In genomic region chr13:111177803-111178389, GRCh38 we compare ENCODE assay signal across 9 cellular contexts.
A peak's percentile ranks its signal among the peaks of the same experiment; 100 is the strongest.
DNase-seq lines count a peak whose midpoint lies in the region; ATAC-seq and TF ChIP-seq lines count a peak whose summit lies in the region.
"Had no signal": no experiment of that assay in that cellular context is flagged by ENCODE, and none has a peak within 500 bp of the region (broad histone marks: within the 10 kb centered on the region; RNA-seq: fewer than 3 reads in every experiment).

No MANE protein-coding gene starts in this region.

- 78 to 83% methylated on average over 6 of the region's 6 CpGs for WGBS in transverse colon (ENCODE audit: low coverage in 1 of 2), 2 donors

- no TSS peak for BruUV-seq in Caco-2 (replicated peaks; lab: Mats Ljungman, UMichigan)

- H3K4me1 ChIP-seq in mucosa of descending colon (ENCODE audit: low read depth) (peaks cover 26% of the 10 kb centered on the region), transverse colon (peaks cover 7 to 31% (median 15%) of the 10 kb centered on the region in 4 donors), Caco-2 (no peaks in the 10 kb centered on the region)

- CTCF ChIA-PET in Caco-2 (lab: Charles Lee), result interaction anchor here (0.5 kb wide), 1 partner anchor 250 kb away, joined by 4 read pairs; no protein-coding TSS in a partner anchor

- H3K4me1 Mint-ChIP-seq in activated CD4-positive, alpha-beta T cell treated with anti-CD3 and anti-CD28 coated beads, Interleukin-2, amount 10 ng/mL, durations not matched to agents 24 days and 14 days, result peaks cover 65% of the 10 kb centered on the region
- H3K4me1 Mint-ChIP-seq in dendritic cell treated with granulocyte-macrophage colony-stimulating factor and Interleukin-4, amounts not matched to agents 40 ng/mL and 50 ng/mL, for 4 days (ENCODE audit: low read depth), result peaks cover 51% of the 10 kb centered on the region
- peaks cover 7% of the 10 kb centered on the region for H3K4me1 Mint-ChIP-seq in Caco-2 (ENCODE audit: low read depth, unreplicated experiment)

- ATAC-seq in mucosa of descending colon (peak; percentile 44), HG03520 (IDR thresholded peaks at IDR 0.05; ENCODE audit: unreplicated experiment) (no peak)

- in situ Hi-C loops in transverse colon (cut with MboI; ENCODE audit: low pct_ligation_motif_present in 1 of 4, low pct_unique_long_range_greater_than_20kb in 1 of 4, low sequenced_read_pairs in 3 of 4), result no loop called here

- TF ChIP-seq EP300 in transverse colon (IDR thresholded peaks at IDR 0.05; ENCODE audit: low read depth), result no peak

- POLR2A ChIA-PET in Caco-2 (lab: Charles Lee), result no interaction called here

- H3K27ac ChIP-seq in transverse colon, result peak overlapping the region; percentile 51 to 71 (median 56)
- H3K27ac ChIP-seq: SJCRH30 had no signal

- H3K9me3 ChIP-seq in mucosa of descending colon (no peaks in the 10 kb centered on the region), transverse colon (no peaks in the 10 kb centered on the region), Caco-2 (no peaks in the 10 kb centered on the region)
- H3K9me3 ChIP-seq: SJCRH30 had no signal

- H3K36me3 Mint-ChIP-seq in activated CD4-positive, alpha-beta T cell treated with anti-CD3 and anti-CD28 coated beads, Interleukin-2, amount 10 ng/mL, durations not matched to agents 24 days and 14 days (ENCODE audit: low read depth), result peaks cover 67% of the 10 kb centered on the region
- peaks cover 73% of the 10 kb centered on the region for H3K36me3 Mint-ChIP-seq in dendritic cell treated with granulocyte-macrophage colony-stimulating factor and Interleukin-4, amounts not matched to agents 40 ng/mL and 50 ng/mL, for 4 days (ENCODE audit: low read depth)
- H3K36me3 Mint-ChIP-seq in Caco-2 (ENCODE audit: insufficient read depth, unreplicated experiment), result peaks cover 53% of the 10 kb centered on the region

- H3K4me3 Mint-ChIP-seq in activated CD4-positive, alpha-beta T cell treated with anti-CD3 and anti-CD28 coated beads, Interleukin-2, amount 10 ng/mL, durations not matched to agents 24 days and 14 days, result peak overlapping the region; percentile 52
- no peak overlapping the region for H3K4me3 Mint-ChIP-seq in dendritic cell treated with granulocyte-macrophage colony-stimulating factor and Interleukin-4, amounts not matched to agents 40 ng/mL and 50 ng/mL, for 4 days
- H3K4me3 Mint-ChIP-seq in Caco-2 (ENCODE audit: unreplicated experiment), result no peak overlapping the region

- peak overlapping the region; percentile 80 for H3K27ac Mint-ChIP-seq in activated CD4-positive, alpha-beta T cell treated with anti-CD3 and anti-CD28 coated beads, Interleukin-2, amount 10 ng/mL, durations not matched to agents 24 days and 14 days
- H3K27ac Mint-ChIP-seq in dendritic cell treated with granulocyte-macrophage colony-stimulating factor and Interleukin-4, amounts not matched to agents 40 ng/mL and 50 ng/mL, for 4 days, result peak overlapping the region; percentile 50
- H3K27ac Mint-ChIP-seq in Caco-2 (ENCODE audit: unreplicated experiment), result no peak overlapping the region

- peaks cover 11% of the 10 kb centered on the region for H3K9me3 Mint-ChIP-seq in activated CD4-positive, alpha-beta T cell treated with anti-CD3 and anti-CD28 coated beads, Interleukin-2, amount 10 ng/mL, durations not matched to agents 24 days and 14 days
- H3K9me3 Mint-ChIP-seq in dendritic cell treated with granulocyte-macrophage colony-stimulating factor and Interleukin-4, amounts not matched to agents 40 ng/mL and 50 ng/mL, for 4 days, result peaks cover 23% of the 10 kb centered on the region
- H3K9me3 Mint-ChIP-seq in Caco-2 (ENCODE audit: unreplicated experiment), result no peaks in the 10 kb centered on the region

- H3K27me3 Mint-ChIP-seq in activated CD4-positive, alpha-beta T cell treated with anti-CD3 and anti-CD28 coated beads, Interleukin-2, amount 10 ng/mL, durations not matched to agents 24 days and 14 days, result no peaks in the 10 kb centered on the region
- no peaks in the 10 kb centered on the region for H3K27me3 Mint-ChIP-seq in dendritic cell treated with granulocyte-macrophage colony-stimulating factor and Interleukin-4, amounts not matched to agents 40 ng/mL and 50 ng/mL, for 4 days
- H3K27me3 Mint-ChIP-seq in Caco-2 (ENCODE audit: insufficient read depth, unreplicated experiment), result no peaks in the 10 kb centered on the region

- TF ChIP-seq POLR2A in transverse colon (IDR thresholded peaks at IDR 0.05), result no peak

- H3K36me3 ChIP-seq in mucosa of descending colon (ENCODE audit: low read depth) (no peaks in the 10 kb centered on the region), transverse colon (no peaks in the 10 kb centered on the region), Caco-2 (ENCODE audit: control insufficient read depth, insufficient read depth, low read length) (peaks cover 2% of the 10 kb centered on the region; the same call in 1 of the 2 replicates)

- H3K27me3 ChIP-seq in transverse colon (no peaks in the 10 kb centered on the region), Caco-2 (replicated peaks; ENCODE audit: control insufficient read depth, insufficient read depth, low read length) (no peaks in the 10 kb centered on the region)
- H3K27me3 ChIP-seq: SJCRH30 had no signal

- no peak overlapping the region for H3K4me3 ChIP-seq in mucosa of descending colon
- no peak overlapping the region for H3K4me3 ChIP-seq in transverse colon
- no peak overlapping the region for H3K4me3 ChIP-seq in Caco-2 (ENCODE audit: low read depth, low read length)
- H3K4me3 ChIP-seq: SJCRH30 had no signal

- no peak for TF ChIP-seq CTCF in mucosa of descending colon (IDR thresholded peaks at IDR 0.05)
- TF ChIP-seq CTCF in transverse colon (IDR thresholded peaks at IDR 0.05), result no peak
- TF ChIP-seq CTCF in Caco-2 (IDR thresholded peaks at IDR 0.05; ENCODE audit: insufficient read depth in 1 of 2, low read depth in 1 of 2, low read length in 1 of 2, severe bottlenecking in 1 of 2, unreplicated experiment in 1 of 2), result no peak

- DNase-seq in activated CD4-positive, alpha-beta T cell treated with anti-CD3 and anti-CD28 coated beads, Interleukin-2, amount 10 ng/mL, durations not matched to agents 24 days and 14 days, result no peak
- no peak for DNase-seq in activated CD4-positive, alpha-beta T cell treated with anti-CD3 and anti-CD28 coated beads for 4 hours
- DNase-seq in mucosa of descending colon (no peak), transverse colon (no peak), Caco-2 (no peak)
- no peak for DNase-seq in activated CD4-positive, CD25-positive, alpha-beta regulatory T cell (lab: John Stamatoyannopoulos, UW)
- DNase-seq: SJCRH30 had no signal

- intact Hi-C loops in activated CD4-positive, alpha-beta T cell treated with anti-CD3 and anti-CD28 coated beads, Interleukin-2, amount 10 ng/mL, durations not matched to agents 24 days and 14 days (cut with micrococcal nuclease), result no loop called here
- intact Hi-C loops in dendritic cell treated with granulocyte-macrophage colony-stimulating factor and Interleukin-4, amounts not matched to agents 40 ng/mL and 50 ng/mL, for 4 days (cut with micrococcal nuclease), result no loop called here
- intact Hi-C loops in mucosa of descending colon (cut with DNase I, micrococcal nuclease), result no loop called here
- intact Hi-C loops in transverse colon (cut with DNase I; ENCODE audit: low total_unique reads), result no loop called here
- intact Hi-C loops in Caco-2 (cut with micrococcal nuclease; ENCODE audit: unreplicated experiment), result no loop called here
